16 cellular contexts compared by ENCODE assay signal in genomic region chr7:139249179-139249822, GRCh38.
"Had no signal": no experiment of that assay in that cellular context is flagged by ENCODE, and none has a peak within 500 bp of the region (broad histone marks: within the 10 kb centered on the region; RNA-seq: fewer than 3 reads in every experiment).

No MANE protein-coding gene starts in this region.

- H3K4me3 Mint-ChIP-seq: activated CD8-positive, alpha-beta T cell treated with anti-CD3 and anti-CD28 coated beads, Interleukin-2, amount 10 ng/mL, durations not matched to agents 7 days and 5 days; naive thymus-derived CD8-positive, alpha-beta T cell; stimulated activated memory B cell treated with anti-CD40 and anti-IgM and Interleukin-4, amounts not matched to agents 10 μg/mL and 1 μg/mL and 100 μg/mL, for 72 hours; T-helper 17 cell; type B pancreatic cell had no signal

- H3K27ac Mint-ChIP-seq: activated CD8-positive, alpha-beta T cell treated with anti-CD3 and anti-CD28 coated beads, Interleukin-2, amount 10 ng/mL, durations not matched to agents 7 days and 5 days; naive thymus-derived CD8-positive, alpha-beta T cell; stimulated activated memory B cell treated with anti-CD40 and anti-IgM and Interleukin-4, amounts not matched to agents 10 μg/mL and 1 μg/mL and 100 μg/mL, for 72 hours; T-helper 17 cell; type B pancreatic cell had no signal

- H3K4me3 ChIP-seq: ascending aorta, coronary artery, esophagus squamous epithelium, smooth muscle cell, testis had no signal

- H3K27ac ChIP-seq: ascending aorta, coronary artery, esophagus squamous epithelium, parathyroid adenoma, testis, WERI-Rb-1 had no signal

- H2AFZ ChIP-seq: parathyroid adenoma had no signal

- H3K4me2 ChIP-seq: smooth muscle cell had no signal

- H3K9me3 ChIP-seq: ascending aorta, esophagus squamous epithelium, testis had no signal

- H3K4me1 Mint-ChIP-seq: stimulated activated memory B cell treated with anti-CD40 and anti-IgM and Interleukin-4, amounts not matched to agents 10 μg/mL and 1 μg/mL and 100 μg/mL, for 72 hours had no signal

- H3K27me3 Mint-ChIP-seq: naive thymus-derived CD8-positive, alpha-beta T cell; stimulated activated memory B cell treated with anti-CD40 and anti-IgM and Interleukin-4, amounts not matched to agents 10 μg/mL and 1 μg/mL and 100 μg/mL, for 72 hours; T-helper 17 cell; type B pancreatic cell had no signal

- H3K4me1 ChIP-seq: ascending aorta, esophagus squamous epithelium, parathyroid adenoma, testis had no signal

- H3K9me3 Mint-ChIP-seq: naive thymus-derived CD8-positive, alpha-beta T cell; stimulated activated memory B cell treated with anti-CD40 and anti-IgM and Interleukin-4, amounts not matched to agents 10 μg/mL and 1 μg/mL and 100 μg/mL, for 72 hours; type B pancreatic cell had no signal

- DNase-seq: activated CD4-positive, alpha-beta T cell treated with anti-CD3 and anti-CD28 coated beads for 1 hour; activated CD8-positive, alpha-beta memory T cell treated with anti-CD3 and anti-CD28 coated beads, Interleukin-2, amount 50 U/mL, for 48 hours; activated CD8-positive, alpha-beta T cell treated with anti-CD3 and anti-CD28 coated beads, Interleukin-2, amount 10 ng/mL, durations not matched to agents 7 days and 5 days; activated naive CD4-positive, alpha-beta T cell treated with Interleukin-2 at 50 U/mL for 16 hours; esophagus squamous epithelium; naive thymus-derived CD8-positive, alpha-beta T cell; stimulated activated CD4-positive, alpha-beta T cell treated with anti-CD3 and anti-CD28 coated beads, Interleukin-4, amount 100 ng/mL, for 24 hours; T-helper 17 cell; testis; WERI-Rb-1 had no signal

- H3K27me3 ChIP-seq: ascending aorta, esophagus squamous epithelium, testis had no signal
